ENCODE assay signal across 8 cellular contexts in genomic region chr7:142535123-142535779, GRCh38.
A peak's percentile ranks its signal among the peaks of the same experiment; 100 is the strongest.
DNase-seq lines count a peak whose midpoint lies in the region; ATAC-seq and TF ChIP-seq lines count a peak whose summit lies in the region.

No MANE protein-coding gene starts in this region.

- H3K36me3 ChIP-seq in DND-41 (ENCODE audit: insufficient read depth, low read length) (no peaks in the 10 kb centered on the region), RWPE2 (ENCODE audit: low read depth) (no peaks in the 10 kb centered on the region), gastroesophageal sphincter (no peaks in the 10 kb centered on the region)

- H3K4me3 ChIP-seq in DND-41 (ENCODE audit: low read depth in 1 of 2, low read length in 2 of 2) = peak overlapping the region in 1 of 2 experiments; percentile 55; a peak in 2 of 4 replicates
- H3K4me3 ChIP-seq in RWPE2 (ENCODE audit: severe bottlenecking) = no peak overlapping the region
- H3K4me3 ChIP-seq in gastroesophageal sphincter = no peak overlapping the region

- no peaks in the 10 kb centered on the region for H3K9me3 ChIP-seq in DND-41 (ENCODE audit: insufficient read depth, low read length, severe bottlenecking)
- no peaks in the 10 kb centered on the region for H3K9me3 ChIP-seq in RWPE2 (ENCODE audit: severe bottlenecking)
- H3K9me3 ChIP-seq in gastroesophageal sphincter = no peaks in the 10 kb centered on the region

- H3K27ac ChIP-seq in DND-41 (ENCODE audit: low read length) (peak overlapping the region; percentile 97), RWPE2 (ENCODE audit: poor library complexity, severe bottlenecking) (peak overlapping the region; percentile 24), gastroesophageal sphincter (no peak overlapping the region)

- peak overlapping the region; percentile 28 for H3K4me3 Mint-ChIP-seq in activated T-helper 2 cell treated with anti-CD3 and anti-CD28 coated beads, Interferon-gamma antibody, Interleukin-2, Interleukin-4, amounts not matched to agents 10 μg/mL and 5 μg/mL and 100 μg/mL, durations not matched to agents 14 hours and 24 hours and 36 hours (ENCODE audit: low read depth)

- H3K27me3 Mint-ChIP-seq in activated T-helper 2 cell treated with anti-CD3 and anti-CD28 coated beads, Interferon-gamma antibody, Interleukin-2, Interleukin-4, amounts not matched to agents 10 μg/mL and 5 μg/mL and 100 μg/mL, durations not matched to agents 14 hours and 24 hours and 36 hours (ENCODE audit: low read depth) = peaks cover 3% of the 10 kb centered on the region

- H3K9me3 Mint-ChIP-seq in activated T-helper 2 cell treated with anti-CD3 and anti-CD28 coated beads, Interferon-gamma antibody, Interleukin-2, Interleukin-4, amounts not matched to agents 10 μg/mL and 5 μg/mL and 100 μg/mL, durations not matched to agents 14 hours and 24 hours and 36 hours = no peaks in the 10 kb centered on the region

- H3K4me1 Mint-ChIP-seq in activated T-helper 2 cell treated with anti-CD3 and anti-CD28 coated beads, Interferon-gamma antibody, Interleukin-2, Interleukin-4, amounts not matched to agents 10 μg/mL and 5 μg/mL and 100 μg/mL, durations not matched to agents 14 hours and 24 hours and 36 hours (ENCODE audit: low read depth) = peaks cover 26% of the 10 kb centered on the region

- peak; percentile 87 for DNase-seq in DND-41
- no peak for DNase-seq in RWPE2 (ENCODE audit: low spot score)
- peak; percentile 70 for DNase-seq in activated T-helper 2 cell treated with anti-CD3 and anti-CD28 coated beads, Interferon-gamma antibody, Interleukin-2, Interleukin-4, amounts not matched to agents 10 μg/mL and 5 μg/mL and 100 μg/mL, durations not matched to agents 14 hours and 24 hours and 36 hours (ENCODE audit: low spot score)
- no peak for DNase-seq in sciatic nerve (ENCODE audit: low spot score)
- DNase-seq in cerebellar nuclear complex (lab: John Stamatoyannopoulos, UW) = no peak

- H3K27me3 ChIP-seq in DND-41 (ENCODE audit: insufficient read depth, low read length, poor library complexity) = no peaks in the 10 kb centered on the region
- no peaks in the 10 kb centered on the region for H3K27me3 ChIP-seq in RWPE2 (ENCODE audit: insufficient read depth, poor library complexity, severe bottlenecking)
- H3K27me3 ChIP-seq in gastroesophageal sphincter = peaks cover 19% of the 10 kb centered on the region

- H4K20me1 ChIP-seq in DND-41 (ENCODE audit: insufficient read depth, low read length) = no peaks in the 10 kb centered on the region

- peak; percentile 86 for ATAC-seq in DND-41 (ENCODE audit: insufficient read depth, low read depth)
- ATAC-seq in GM19468 (IDR thresholded peaks at IDR 0.05; ENCODE audit: extremely low read depth, unreplicated experiment) = peak; percentile 97
- ATAC-seq in HG03575 (IDR thresholded peaks at IDR 0.05; ENCODE audit: extremely low read depth, insufficient number of reproducible peaks, low FRiP score, unreplicated experiment) = peak; percentile 91
- ATAC-seq in RWPE2 (ENCODE audit: low read depth) = peak; percentile 95
- ATAC-seq in gastroesophageal sphincter = peak; percentile 51
- peak; percentile 71 for ATAC-seq in sciatic nerve

- no peak for TF ChIP-seq EP300 in gastroesophageal sphincter (IDR thresholded peaks at IDR 0.05)

- peak; percentile 81 for TF ChIP-seq CTCF in DND-41 (IDR thresholded peaks at IDR 0.05; ENCODE audit: borderline replicate concordance, extremely low read depth, low read length, poor library complexity, severe bottlenecking)
- TF ChIP-seq CTCF in RWPE2 (IDR thresholded peaks at IDR 0.05; ENCODE audit: poor library complexity, severe bottlenecking) = peak; percentile 95
- TF ChIP-seq CTCF in gastroesophageal sphincter (IDR thresholded peaks at IDR 0.05) = peak in 3 of 4 experiments; percentile 11 to 53 (median 15)

- H3K9ac ChIP-seq in DND-41 (ENCODE audit: low read depth, low read length) = peak overlapping the region; percentile 64

- H2AFZ ChIP-seq in DND-41 (ENCODE audit: low read depth, low read length) = 0 out of 2 replicates have a peak overlapping the region, but pooled peaks have one; percentile 46

- no peaks in the 10 kb centered on the region for H3K36me3 Mint-ChIP-seq in activated T-helper 2 cell treated with anti-CD3 and anti-CD28 coated beads, Interferon-gamma antibody, Interleukin-2, Interleukin-4, amounts not matched to agents 10 μg/mL and 5 μg/mL and 100 μg/mL, durations not matched to agents 14 hours and 24 hours and 36 hours (ENCODE audit: low read depth)

- peaks cover 16% of the 10 kb centered on the region; the same call in 1 of the 2 replicates for H3K79me2 ChIP-seq in DND-41 (ENCODE audit: insufficient read depth, low read length)

- peaks cover 70% of the 10 kb centered on the region for H3K4me1 ChIP-seq in DND-41 (ENCODE audit: insufficient read depth, low read length)
- peaks cover 16% of the 10 kb centered on the region for H3K4me1 ChIP-seq in RWPE2 (ENCODE audit: insufficient read depth, poor library complexity, severe bottlenecking)
- H3K4me1 ChIP-seq in gastroesophageal sphincter = no peaks in the 10 kb centered on the region

- peak overlapping the region; percentile 82 for H3K27ac Mint-ChIP-seq in activated T-helper 2 cell treated with anti-CD3 and anti-CD28 coated beads, Interferon-gamma antibody, Interleukin-2, Interleukin-4, amounts not matched to agents 10 μg/mL and 5 μg/mL and 100 μg/mL, durations not matched to agents 14 hours and 24 hours and 36 hours

- intact Hi-C loops in activated T-helper 2 cell treated with anti-CD3 and anti-CD28 coated beads, Interferon-gamma antibody, Interleukin-2, Interleukin-4, amounts not matched to agents 10 μg/mL and 5 μg/mL and 100 μg/mL, durations not matched to agents 14 hours and 24 hours and 36 hours (cut with micrococcal nuclease) = loop anchor here (1.0 to 5.0 kb wide), 6 partner anchors 23 to 467 kb away; no protein-coding TSS in a partner anchor
- intact Hi-C loops in sciatic nerve (cut with DNase I) = no loop called here

- peak overlapping the region; percentile 71 for H3K4me2 ChIP-seq in DND-41 (ENCODE audit: insufficient read depth, low read length)

- no peak for TF ChIP-seq POLR2A in gastroesophageal sphincter (IDR thresholded peaks at IDR 0.05)

- WGBS in gastroesophageal sphincter (ENCODE audit: low coverage in 1 of 2), 2 donors = 0% methylated on average over 2 to 3 of the region's 7 CpGs

Comparison
In these comparisons a context has a peak if more than half of its experiments do, and no peak if none do; other contexts are left out.
1. DNase-seq: peak in DND-41 (single experiment) and activated T-helper 2 cell treated with anti-CD3 and anti-CD28 coated beads, Interferon-gamma antibody, Interleukin-2, Interleukin-4, amounts not matched to agents 10 μg/mL and 5 μg/mL and 100 μg/mL, durations not matched to agents 14 hours and 24 hours and 36 hours (single experiment); none in RWPE2 (single experiment), sciatic nerve (single experiment) and cerebellar nuclear complex (0 of 2).
2. H3K27ac ChIP-seq: peak in DND-41 (single experiment) and RWPE2 (single experiment); none in gastroesophageal sphincter (0 of 4).
3. CTCF ChIP-seq: peak in every context shown above with its lines; median percentile 95 in RWPE2; 81 in DND-41; 15 in gastroesophageal sphincter.
4. Peak in every context shown above with its lines, with median percentiles within 50 percentile points of each other: ATAC-seq.